In the genomic region with DNA sequence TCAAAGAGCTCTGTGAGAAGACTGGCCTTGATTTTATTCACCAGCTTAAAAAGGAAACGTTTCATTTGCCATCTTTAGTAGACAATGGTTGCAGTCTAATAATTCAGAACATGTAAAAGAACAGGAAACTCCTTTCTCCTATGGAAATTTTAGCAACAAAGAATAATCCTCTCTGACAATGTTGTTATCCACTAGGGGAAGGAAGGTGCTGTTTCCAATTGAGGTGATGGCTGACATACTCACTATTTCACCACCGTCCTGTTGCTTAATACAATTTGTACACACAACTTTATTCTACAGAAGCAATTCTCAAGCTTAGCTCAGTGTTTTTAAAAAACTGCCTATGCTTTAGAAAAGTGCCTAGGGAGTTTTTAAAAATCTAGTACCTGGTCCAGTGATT, we compare ENCODE assay signal across 18 cellular contexts.
A peak's percentile ranks its signal among the peaks of the same experiment; 100 is the strongest.
DNase-seq lines count a peak whose midpoint lies in the region; ATAC-seq and TF ChIP-seq lines count a peak whose summit lies in the region.
"Had no signal": no experiment of that assay in that cellular context is flagged by ENCODE, and none has a peak within 500 bp of the region (broad histone marks: within the 10 kb centered on the region; RNA-seq: fewer than 3 reads in every experiment).

No MANE protein-coding gene starts in this region.

- peaks cover 3% of the 10 kb centered on the region for H3K36me3 Mint-ChIP-seq in nephron (ENCODE audit: low read depth)
- H3K36me3 Mint-ChIP-seq in natural killer cell, result no peaks in the 10 kb centered on the region
- peaks cover 2% of the 10 kb centered on the region for H3K36me3 Mint-ChIP-seq in type B pancreatic cell

- H3K4me3 ChIP-seq in GM23248, result no peak overlapping the region
- H3K4me3 ChIP-seq: PC-9, SJCRH30 had no signal

- TF ChIP-seq CTCF in nephron (IDR thresholded peaks at IDR 0.05; ENCODE audit: unreplicated experiment in 3 of 3), result no peak
- TF ChIP-seq CTCF in natural killer cell (IDR thresholded peaks at IDR 0.05), result no peak
- no peak for TF ChIP-seq CTCF in type B pancreatic cell (conservative IDR thresholded peaks at IDR 0.05)

- H3K4me1 Mint-ChIP-seq in nephron (peaks cover 14% of the 10 kb centered on the region), natural killer cell (no peaks in the 10 kb centered on the region), type B pancreatic cell (ENCODE audit: unreplicated experiment) (peaks cover 15% of the 10 kb centered on the region)
- H3K4me1 Mint-ChIP-seq: CD4-positive, alpha-beta memory T cell had no signal

- H3K9me3 Mint-ChIP-seq in nephron (no peaks in the 10 kb centered on the region), natural killer cell (no peaks in the 10 kb centered on the region), type B pancreatic cell (no peaks in the 10 kb centered on the region)
- H3K9me3 Mint-ChIP-seq: CD4-positive, alpha-beta memory T cell had no signal

- H3K4me2 ChIP-seq in GM23248 (ENCODE audit: unreplicated experiment), result no peak overlapping the region
- H3K4me2 ChIP-seq: PC-9 had no signal

- peaks cover 15% of the 10 kb centered on the region for H3K4me1 ChIP-seq in GM23248 (ENCODE audit: insufficient read depth)
- H3K4me1 ChIP-seq: SJCRH30 had no signal

- H3K27ac Mint-ChIP-seq in nephron (peak overlapping the region in 2 of 3 experiments; percentile 12 to 50), natural killer cell (no peak overlapping the region), type B pancreatic cell (no peak overlapping the region)
- H3K27ac Mint-ChIP-seq: CD4-positive, alpha-beta memory T cell had no signal

- H4K20me1 ChIP-seq in GM23248 (ENCODE audit: insufficient read depth), result no peaks in the 10 kb centered on the region

- peaks cover 4% of the 10 kb centered on the region for H3K36me3 ChIP-seq in GM23248 (ENCODE audit: low read depth)
- H3K36me3 ChIP-seq: SJCRH30 had no signal

- WGBS in GM23248 (ENCODE audit: low coverage in 1 of 2, low lambda C conversion rate in 2 of 2, missing lambda C conversion rate in 2 of 2), 2 experiments, result 52 to 61% methylated on average over 2 of the region's 2 CpGs

- H3K4me3 Mint-ChIP-seq in nephron (no peak overlapping the region), natural killer cell (no peak overlapping the region), type B pancreatic cell (no peak overlapping the region)
- H3K4me3 Mint-ChIP-seq: CD4-positive, alpha-beta memory T cell had no signal

- no peaks in the 10 kb centered on the region for H3K9me2 ChIP-seq in GM23248 (ENCODE audit: insufficient read depth)

- H3K27me3 Mint-ChIP-seq in nephron (ENCODE audit: low read depth), result no peaks in the 10 kb centered on the region
- H3K27me3 Mint-ChIP-seq in natural killer cell (ENCODE audit: low read depth in 2 of 2), result no peaks in the 10 kb centered on the region
- no peaks in the 10 kb centered on the region for H3K27me3 Mint-ChIP-seq in type B pancreatic cell
- H3K27me3 Mint-ChIP-seq: CD4-positive, alpha-beta memory T cell had no signal

- H3K79me2 ChIP-seq in GM23248 (ENCODE audit: insufficient read depth), result no peaks in the 10 kb centered on the region

- H3F3A ChIP-seq in GM23248 (ENCODE audit: insufficient read depth), result 0 out of 2 replicates have a peak, but pooled peaks cover 9% of the 10 kb centered on the region

- ATAC-seq in esophagus mucosa, result peak; percentile 31
- no peak for ATAC-seq in natural killer cell

- peak; percentile 9 for DNase-seq in GM23248
- DNase-seq in amniotic epithelial cell (ENCODE audit: low read depth), result peak; percentile 44
- DNase-seq in natural killer cell, result no peak
- no peak for DNase-seq in type B pancreatic cell (ENCODE audit: extremely low spot score, unreplicated experiment)
- no peak for DNase-seq in NCI-H1694 treated with DMSO at 0.1 percent for 48 hours (lab: John Stamatoyannopoulos, UW)
- DNase-seq: Calu3; CD4-positive, alpha-beta memory T cell; HCEC 1CT; KBM-7; NCI-H1048; NCI-H146; NCI-H2081 treated with DMSO at 0.1 percent for 48 hours; NCI-H510A treated with DMSO at 0.1 percent for 48 hours; PC-9; SJCRH30 had no signal

- intact Hi-C loops in natural killer cell (cut with micrococcal nuclease), result no loop called here

- no peak overlapping the region for H3K27ac ChIP-seq in GM23248
- H3K27ac ChIP-seq: HL-60, PC-9, SJCRH30 had no signal

- H3K27me3 ChIP-seq in GM23248 (replicated peaks; ENCODE audit: insufficient read depth), result no peaks in the 10 kb centered on the region
- H3K27me3 ChIP-seq: SJCRH30 had no signal

- H3K9ac ChIP-seq in GM23248, result no peak overlapping the region

- in situ Hi-C loops in GM23248 (cut with MboI), result no loop called here

- H2AFZ ChIP-seq in GM23248, result no peak overlapping the region
- H2AFZ ChIP-seq: PC-9 had no signal

- no peaks in the 10 kb centered on the region for H3K9me3 ChIP-seq in GM23248 (ENCODE audit: low read depth)
- H3K9me3 ChIP-seq: SJCRH30 had no signal

Comparison
In these comparisons a context has a peak if more than half of its experiments do, and no peak if none do; other contexts are left out.
1. DNase-seq: peak in GM23248 (single experiment) and amniotic epithelial cell (single experiment); none in natural killer cell (single experiment), type B pancreatic cell (single experiment) and NCI-H1694 treated with DMSO at 0.1 percent for 48 hours (single experiment).
2. H3K27ac Mint-ChIP-seq: peak in nephron (2 of 3); none in natural killer cell (0 of 2) and type B pancreatic cell (single experiment).